In the genomic region with DNA sequence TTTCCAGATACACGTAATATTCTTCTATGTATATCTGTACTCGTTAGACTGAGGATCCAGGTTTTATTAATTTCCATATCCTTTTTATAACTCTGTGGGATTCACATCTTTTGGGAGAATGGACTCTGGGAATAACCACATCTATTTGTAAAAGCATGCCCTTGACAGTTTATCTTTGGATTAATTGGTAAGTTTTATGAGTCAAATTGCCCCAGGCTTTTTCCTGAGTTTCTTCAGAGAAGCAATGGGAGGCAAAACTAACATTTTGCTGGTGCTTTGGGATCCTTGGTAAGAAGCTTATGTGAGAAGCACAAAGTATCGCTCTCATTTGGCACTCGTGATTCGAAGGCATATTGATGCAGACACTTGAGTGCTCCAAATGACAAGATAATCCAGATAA, we compare ENCODE assay signal across 36 cellular contexts.
DNase-seq lines count a peak whose midpoint lies in the region; ATAC-seq, FAIRE-seq and TF ChIP-seq lines count a peak whose summit lies in the region.
"Had no signal": no experiment of that assay in that cellular context is flagged by ENCODE, and none has a peak within 500 bp of the region (broad histone marks: within the 10 kb centered on the region; RNA-seq: fewer than 3 reads in every experiment).

No MANE protein-coding gene starts in this region.

- no peaks in the 10 kb centered on the region for H3K27me3 ChIP-seq in mesenchymal stem cell (ENCODE audit: control insufficient read depth in 1 of 2, insufficient read depth in 1 of 2, low read length in 2 of 2)
- H3K27me3 ChIP-seq: esophagus squamous epithelium, SJCRH30, vagina had no signal

- no peak overlapping the region for H2BK120ac ChIP-seq in mesenchymal stem cell (ENCODE audit: low read depth, low read length)

- TF ChIP-seq CTCF in astrocyte of the cerebellum (IDR thresholded peaks at IDR 0.05; ENCODE audit: low read depth, low read length, missing control alignments) = no peak

- H3K23ac ChIP-seq in mesenchymal stem cell (ENCODE audit: low read length in 2 of 2) = no peak overlapping the region

- no peak overlapping the region for H2AFZ ChIP-seq in mesenchymal stem cell (ENCODE audit: low read depth, low read length)

- 68% methylated on average over 3 of the region's 5 CpGs for WGBS in mesenchymal stem cell

- no peak overlapping the region for H2BK12ac ChIP-seq in mesenchymal stem cell (ENCODE audit: low read length in 2 of 2)

- H3K18ac ChIP-seq in mesenchymal stem cell (ENCODE audit: low read depth in 1 of 2, low read length in 2 of 2) = no peak overlapping the region

- no peak overlapping the region for H4K8ac ChIP-seq in mesenchymal stem cell (ENCODE audit: low read length)

- H3K4me3 ChIP-seq in astrocyte of the cerebellum (ENCODE audit: low read depth, low read length) = no peak overlapping the region
- no peak overlapping the region for H3K4me3 ChIP-seq in mesenchymal stem cell (ENCODE audit: insufficient read depth in 1 of 2, low read depth in 1 of 2, low read length in 2 of 2)
- H3K4me3 ChIP-seq: esophagus squamous epithelium, left ventricle myocardium inferior, SJCRH30, skin epidermis, thoracic aorta, vagina had no signal

- in situ Hi-C loops in astrocyte of the cerebellum (cut with HindIII; ENCODE audit: low sequenced_read_pairs) = no loop called here

- no peak overlapping the region for H3K4ac ChIP-seq in mesenchymal stem cell (ENCODE audit: low read depth in 1 of 2, low read length in 2 of 2)

- H3K79me1 ChIP-seq in mesenchymal stem cell (replicated peaks; ENCODE audit: low read length, poor library complexity, severe bottlenecking) = no peaks in the 10 kb centered on the region

- no peak overlapping the region for H3K4me2 ChIP-seq in mesenchymal stem cell (ENCODE audit: low read length, poor library complexity, severe bottlenecking)

- no peak overlapping the region for H2BK5ac ChIP-seq in mesenchymal stem cell (ENCODE audit: low read depth, low read length, poor library complexity, severe bottlenecking)

- DNase-seq in ELR (ENCODE audit: low read depth) (peak; percentile 45), M059J (ENCODE audit: low read depth) (peak; percentile 93), astrocyte of the cerebellum (ENCODE audit: low read depth) (peak; percentile 15), mesenchymal stem cell (peak; percentile 14), NCI-H2196 treated with DMSO at 0.1 percent for 48 hours (lab: John Stamatoyannopoulos, UW; ENCODE audit: unreplicated experiment) (no peak), frontal cortex (ENCODE audit: low spot score in 2 of 2) (no peak)
- DNase-seq: activated CD4-positive, alpha-beta memory T cell treated with anti-CD3 and anti-CD28 coated beads for 36 hours; activated naive CD4-positive, alpha-beta T cell treated with anti-CD3 and anti-CD28 coated beads, Interleukin-2, amount 50 U/mL, for 16 hours; amygdala; CD4-positive, alpha-beta T cell; cortex of kidney; DMS 273 treated with DMSO at 0.1 percent for 48 hours; endodermal cell; esophagus squamous epithelium; H9; islet precursor cell; left ventricle myocardium inferior; naive thymus-derived CD8-positive, alpha-beta T cell; NCI-H1694; NCI-H2171; NCI-H526; nucleus accumbens; retina; stimulated activated naive CD8-positive, alpha-beta T cell treated with anti-CD3 and anti-CD28 coated beads, Interleukin-15, Interleukin-2, amounts not matched to agents 100 U/mL and 50 U/mL, for 24 hours; T-helper 1 cell had no signal

- H2BK15ac ChIP-seq in mesenchymal stem cell (ENCODE audit: low read depth, poor library complexity, severe bottlenecking) = no peak overlapping the region

- H3K27ac ChIP-seq in mesenchymal stem cell (ENCODE audit: low read length, poor library complexity, severe bottlenecking) = no peak overlapping the region
- H3K27ac ChIP-seq: esophagus squamous epithelium, left ventricle myocardium inferior, SJCRH30, skin epidermis, thoracic aorta, vagina had no signal

- no peaks in the 10 kb centered on the region for H3K9me3 ChIP-seq in mesenchymal stem cell (ENCODE audit: control insufficient read depth, low read length)
- H3K9me3 ChIP-seq: esophagus squamous epithelium, left ventricle myocardium inferior, SJCRH30, thoracic aorta, vagina had no signal

- H3K14ac ChIP-seq in mesenchymal stem cell (ENCODE audit: low read length in 2 of 2) = no peak overlapping the region

- H3K9ac ChIP-seq in mesenchymal stem cell (ENCODE audit: low read length) = no peak overlapping the region

- H4K91ac ChIP-seq in mesenchymal stem cell (ENCODE audit: low read length) = no peak overlapping the region

- FAIRE-seq in frontal cortex (lab: Jason Lieb, UNC) = no peak
- FAIRE-seq: G401.6, TTC549 had no signal

- H3K36me3 ChIP-seq in mesenchymal stem cell (ENCODE audit: control insufficient read depth in 1 of 2, insufficient read depth in 2 of 2, low read depth in 1 of 2, low read length in 2 of 2) = no peaks in the 10 kb centered on the region
- H3K36me3 ChIP-seq: esophagus squamous epithelium, left ventricle myocardium inferior, SJCRH30, thoracic aorta, vagina had no signal

- H2AK5ac ChIP-seq in mesenchymal stem cell (ENCODE audit: low read length, severe bottlenecking) = no peak overlapping the region

- ATAC-seq in GM19463 (IDR thresholded peaks at IDR 0.05; ENCODE audit: unreplicated experiment) (no peak), HG03521 (IDR thresholded peaks at IDR 0.05; ENCODE audit: unreplicated experiment) (no peak)
- ATAC-seq: activated CD4-positive, CD25-positive, alpha-beta regulatory T cell treated with anti-CD3 and anti-CD28 coated beads, Interleukin-2, amount 50 U/mL, for 24 hours; activated T-helper 17 cell treated with anti-CD3 and anti-CD28 coated beads, Interleukin-2, amount 50 U/mL, for 72 hours; naive thymus-derived CD8-positive, alpha-beta T cell; Panc1; stimulated activated naive CD8-positive, alpha-beta T cell treated with anti-CD3 and anti-CD28 coated beads, Interleukin-15, Interleukin-2, amounts not matched to agents 100 U/mL and 50 U/mL, for 24 hours had no signal

- no peaks in the 10 kb centered on the region for H3K4me1 ChIP-seq in mesenchymal stem cell (ENCODE audit: control insufficient read depth, insufficient read depth, low read depth, low read length)
- H3K4me1 ChIP-seq: left ventricle myocardium inferior, SJCRH30, vagina had no signal

Comparison
In these comparisons a context has a peak if more than half of its experiments do, and no peak if none do; other contexts are left out.
1. DNase-seq: peak in ELR (single experiment), M059J (single experiment), astrocyte of the cerebellum (single experiment) and mesenchymal stem cell (single experiment); none in NCI-H2196 treated with DMSO at 0.1 percent for 48 hours (single experiment) and frontal cortex (0 of 2).